ENCODE assay signal across 19 cellular contexts in genomic region chr6:169082093-169082492, GRCh38.
DNase-seq lines count a peak whose midpoint lies in the region; ATAC-seq and TF ChIP-seq lines count a peak whose summit lies in the region.
"Had no signal": no experiment of that assay in that cellular context is flagged by ENCODE, and none has a peak within 500 bp of the region (broad histone marks: within the 10 kb centered on the region; RNA-seq: fewer than 3 reads in every experiment).

No MANE protein-coding gene starts in this region.

- H4K20me1 ChIP-seq in IMR-90 (ENCODE audit: insufficient read depth, low read length): no peaks in the 10 kb centered on the region
- no peaks in the 10 kb centered on the region for H4K20me1 ChIP-seq in hepatocyte (ENCODE audit: insufficient read depth, poor library complexity, severe bottlenecking)
- H4K20me1 ChIP-seq: BLaER1 treated with 17β-estradiol and CSF1 and Interleukin-3, amounts not matched to agents 10 nM and 100 nM had no signal

- H3K27ac ChIP-seq in IMR-90 (ENCODE audit: insufficient read depth, low read length): no peak overlapping the region
- H3K27ac ChIP-seq in hepatocyte: no peak overlapping the region
- H3K27ac ChIP-seq: BLaER1 treated with 17β-estradiol and CSF1 and Interleukin-3, amounts not matched to agents 10 nM and 100 nM; HL-60 had no signal

- peaks cover 16% of the 10 kb centered on the region for H3K4me1 Mint-ChIP-seq in nephron progenitor cell
- no peaks in the 10 kb centered on the region for H3K4me1 Mint-ChIP-seq in glutamatergic neuron (ENCODE audit: low read depth, unreplicated experiment)
- H3K4me1 Mint-ChIP-seq: B cell; CD8-positive, alpha-beta memory T cell had no signal

- no peak overlapping the region; the same call in 1 of the 2 replicates for H3K4ac ChIP-seq in IMR-90 (ENCODE audit: low read depth, low read length)

- DNase-seq in IMR-90 (peak; percentile 56), choroid plexus epithelial cell (ENCODE audit: low read depth) (peak; percentile 28), nephron progenitor cell (no peak), glutamatergic neuron (no peak), hepatocyte (ENCODE audit: low spot score) (no peak), NCI-H1092 treated with DMSO at 0.1 percent for 48 hours (lab: John Stamatoyannopoulos, UW) (no peak)
- DNase-seq in activated naive CD4-positive, alpha-beta T cell treated with Interleukin-2 at 50 U/mL for 16 hours: no peak
- DNase-seq: CD8-positive, alpha-beta memory T cell; COR-L47; DMS 273 treated with DMSO at 0.1 percent for 48 hours; DMS53; DND-41; GDM1; GOT3; H7; HFFc6 had no signal

- H3K56ac ChIP-seq in IMR-90 (ENCODE audit: extremely low read depth, insufficient read depth, low read length): no peak overlapping the region

- no peak overlapping the region for H3K23ac ChIP-seq in IMR-90 (ENCODE audit: low read depth, low read length)

- no peaks in the 10 kb centered on the region for H3K79me1 ChIP-seq in IMR-90 (ENCODE audit: low read depth in 1 of 2, low read length in 2 of 2)

- POLR2A ChIA-PET in IMR-90 (lab: Charles Lee; ENCODE audit: unreplicated experiment): no interaction called here

- dilution Hi-C loops in IMR-90 (cut with HindIII; ENCODE audit: low sequenced_read_pairs, unreplicated experiment): no loop called here

- TF ChIP-seq CTCF in IMR-90 (conservative IDR thresholded peaks at IDR 0.05; ENCODE audit: low read depth, low read length) (no peak), choroid plexus epithelial cell (conservative IDR thresholded peaks at IDR 0.05; ENCODE audit: low read depth, low read length) (no peak), nephron progenitor cell (IDR thresholded peaks at IDR 0.05) (no peak), glutamatergic neuron (IDR thresholded peaks at IDR 0.05; ENCODE audit: partially characterized antibody, unreplicated experiment) (no peak), hepatocyte (IDR thresholded peaks at IDR 0.05; ENCODE audit: poor library complexity) (no peak)

- no peak overlapping the region for H2BK20ac ChIP-seq in IMR-90 (ENCODE audit: low read depth, low read length)

- peak; percentile 53 for ATAC-seq in IMR-90 (ENCODE audit: low read depth)

- peak overlapping the region; percentile 70; the same call in 1 of the 2 replicates for H2BK120ac ChIP-seq in IMR-90 (ENCODE audit: low read depth, low read length)

- H3K4me1 ChIP-seq in IMR-90 (ENCODE audit: control insufficient read depth, insufficient read depth, low read length): no peaks in the 10 kb centered on the region; the same call in 1 of the 2 replicates
- H3K4me1 ChIP-seq in hepatocyte (ENCODE audit: insufficient read depth): no peaks in the 10 kb centered on the region
- H3K4me1 ChIP-seq: BLaER1 treated with 17β-estradiol and CSF1 and Interleukin-3, amounts not matched to agents 10 nM and 100 nM had no signal

- H3K9me3 ChIP-seq in IMR-90 (ENCODE audit: control insufficient read depth, insufficient read depth, low read length) (no peaks in the 10 kb centered on the region), hepatocyte (ENCODE audit: low read depth) (no peaks in the 10 kb centered on the region)

- H3K9ac ChIP-seq in IMR-90 (ENCODE audit: low read depth, low read length): no peak overlapping the region
- H3K9ac ChIP-seq: BLaER1 treated with 17β-estradiol and CSF1 and Interleukin-3, amounts not matched to agents 10 nM and 100 nM had no signal

- no peaks in the 10 kb centered on the region for H3K36me3 Mint-ChIP-seq in nephron progenitor cell (ENCODE audit: low read depth)
- no peaks in the 10 kb centered on the region for H3K36me3 Mint-ChIP-seq in glutamatergic neuron (ENCODE audit: unreplicated experiment)
- H3K36me3 Mint-ChIP-seq: CD8-positive, alpha-beta memory T cell had no signal

- in situ Hi-C loops in IMR-90 (cut with MboI; ENCODE audit: low sequenced_read_pairs): no loop called here

- H3K27me3 ChIP-seq in IMR-90 (ENCODE audit: control insufficient read depth, insufficient read depth, low read length) (no peaks in the 10 kb centered on the region), hepatocyte (no peaks in the 10 kb centered on the region)
- H3K27me3 ChIP-seq: BLaER1 treated with 17β-estradiol and CSF1 and Interleukin-3, amounts not matched to agents 10 nM and 100 nM had no signal

- no peaks in the 10 kb centered on the region for H3K9me1 ChIP-seq in IMR-90 (ENCODE audit: insufficient read depth, low read length)

- H4K8ac ChIP-seq in IMR-90 (ENCODE audit: low read depth in 2 of 2, low read length in 2 of 2): no peak overlapping the region

- WGBS in IMR-90 (ENCODE audit: extremely low coverage in 2 of 2, insufficient read length in 1 of 2), 2 experiments: 100% methylated on average over 1 of the region's 5 CpGs; no CpG with 5 or more reads in 1 of the 2 experiments
- 96% methylated on average over 5 of the region's 5 CpGs for whole genome bisulfite sequencing in hepatocyte (ENCODE audit: low lambda C conversion rate, missing lambda C conversion rate)

- H4K5ac ChIP-seq in IMR-90 (ENCODE audit: low read depth, low read length): no peak overlapping the region

- no peak overlapping the region for H3K18ac ChIP-seq in IMR-90 (ENCODE audit: low read depth, low read length)

- TF ChIP-seq POLR2A in IMR-90 (IDR thresholded peaks at IDR 0.05; ENCODE audit: low read depth, low read length): no peak

- H3K36me3 ChIP-seq in IMR-90 (ENCODE audit: control insufficient read depth, insufficient read depth, low read length) (no peaks in the 10 kb centered on the region), hepatocyte (replicated peaks; ENCODE audit: insufficient read depth, low read depth) (no peaks in the 10 kb centered on the region)
- H3K36me3 ChIP-seq: BLaER1 treated with 17β-estradiol and CSF1 and Interleukin-3, amounts not matched to agents 10 nM and 100 nM had no signal

- H3K79me2 ChIP-seq in hepatocyte: no peaks in the 10 kb centered on the region

- no peaks in the 10 kb centered on the region for H3K9me2 ChIP-seq in hepatocyte (replicated peaks; ENCODE audit: insufficient read depth)

- H2AK5ac ChIP-seq in IMR-90 (ENCODE audit: low read depth, low read length): no peak overlapping the region

- H2AFZ ChIP-seq in IMR-90 (replicated peaks; ENCODE audit: low read length, poor library complexity): peak overlapping the region; percentile 48
- H2AFZ ChIP-seq in hepatocyte: no peak overlapping the region

- peak overlapping the region; percentile 13 for H2BK5ac ChIP-seq in IMR-90 (ENCODE audit: low read depth, low read length, poor library complexity, severe bottlenecking)

- TF ChIP-seq RAD21 in IMR-90 (IDR thresholded peaks at IDR 0.05; ENCODE audit: low read length): no peak

- H3K27me3 Mint-ChIP-seq in nephron progenitor cell (ENCODE audit: low read depth, poor library complexity) (no peaks in the 10 kb centered on the region), glutamatergic neuron (ENCODE audit: unreplicated experiment) (peaks cover 6% of the 10 kb centered on the region)
- H3K27me3 Mint-ChIP-seq: B cell had no signal

- H3K4me2 ChIP-seq in IMR-90 (ENCODE audit: low read depth, low read length) (no peak overlapping the region), hepatocyte (no peak overlapping the region)
- H3K4me2 ChIP-seq: BLaER1 treated with 17β-estradiol and CSF1 and Interleukin-3, amounts not matched to agents 10 nM and 100 nM had no signal

- H3K27ac Mint-ChIP-seq in nephron progenitor cell (peak overlapping the region; percentile 46), glutamatergic neuron (ENCODE audit: unreplicated experiment) (no peak overlapping the region)
- H3K27ac Mint-ChIP-seq: B cell; CD8-positive, alpha-beta memory T cell; HFFc6 had no signal

- no peak overlapping the region for H3K4me3 Mint-ChIP-seq in nephron progenitor cell
- H3K4me3 Mint-ChIP-seq in glutamatergic neuron (ENCODE audit: unreplicated experiment): no peak overlapping the region
- H3K4me3 Mint-ChIP-seq: B cell; CD8-positive, alpha-beta memory T cell; HFFc6 had no signal

- BruUV-seq in IMR-90 (replicated peaks; lab: Mats Ljungman, UMichigan): no TSS peak

- H3K14ac ChIP-seq in IMR-90 (replicated peaks; ENCODE audit: low read depth, low read length): 0 out of 2 replicates have a peak overlapping the region, but pooled peaks have one; percentile 28

- H2BK15ac ChIP-seq in IMR-90 (ENCODE audit: low read depth, low read length): no peak overlapping the region; the same call in 2 of the 3 replicates

- H3K9me3 Mint-ChIP-seq in nephron progenitor cell: no peaks in the 10 kb centered on the region
- H3K9me3 Mint-ChIP-seq in glutamatergic neuron (ENCODE audit: unreplicated experiment): peaks cover 2% of the 10 kb centered on the region
- H3K9me3 Mint-ChIP-seq: CD8-positive, alpha-beta memory T cell; HFFc6 had no signal

- intact Hi-C loops in IMR-90 (cut with micrococcal nuclease): no loop called here

- H2AK9ac ChIP-seq in IMR-90 (replicated peaks; ENCODE audit: low read depth, low read length, poor library complexity): no peak overlapping the region

- CTCF ChIA-PET in IMR-90 (lab: Yijun Ruan, JAX): no interaction called here

- no peak overlapping the region for H4K91ac ChIP-seq in IMR-90 (ENCODE audit: insufficient read depth, low read depth, low read length)

- H3K4me3 ChIP-seq in IMR-90 (ENCODE audit: insufficient read depth, low read depth, low read length): no peak overlapping the region
- no peak overlapping the region for H3K4me3 ChIP-seq in choroid plexus epithelial cell (ENCODE audit: low read depth, low read length)
- H3K4me3 ChIP-seq in hepatocyte: no peak overlapping the region
- H3K4me3 ChIP-seq: BLaER1 treated with 17β-estradiol and CSF1 and Interleukin-3, amounts not matched to agents 10 nM and 100 nM had no signal

TF ChIP-seq in IMR-90, 13 proteins besides CTCF, POLR2A, EP300 and RAD21 (continues in another document):
- TF ChIP-seq CEBPB (IDR thresholded peaks at IDR 0.05; ENCODE audit: low read depth, low read length) (no peak), RFX5 (IDR thresholded peaks at IDR 0.05; ENCODE audit: low read depth, low read length) (no peak), NFE2L2 (IDR thresholded peaks at IDR 0.05; ENCODE audit: low read depth, low read length) (no peak), FOS (IDR thresholded peaks at IDR 0.05; ENCODE audit: low read depth, low read length) (no peak), BHLHE40 (IDR thresholded peaks at IDR 0.05; ENCODE audit: low read depth, low read length) (no peak)
- TF ChIP-seq, protein P1, sequence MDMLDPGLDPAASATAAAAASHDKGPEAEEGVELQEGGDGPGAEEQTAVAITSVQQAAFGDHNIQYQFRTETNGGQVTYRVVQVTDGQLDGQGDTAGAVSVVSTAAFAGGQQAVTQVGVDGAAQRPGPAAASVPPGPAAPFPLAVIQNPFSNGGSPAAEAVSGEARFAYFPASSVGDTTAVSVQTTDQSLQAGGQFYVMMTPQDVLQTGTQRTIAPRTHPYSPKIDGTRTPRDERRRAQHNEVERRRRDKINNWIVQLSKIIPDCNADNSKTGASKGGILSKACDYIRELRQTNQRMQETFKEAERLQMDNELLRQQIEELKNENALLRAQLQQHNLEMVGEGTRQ (IDR thresholded peaks at IDR 0.05; ENCODE audit: low read depth, low read length): no peak

Comparison
In these comparisons a context has a peak if more than half of its experiments do, and no peak if none do; other contexts are left out.
1. DNase-seq: peak in IMR-90 (single experiment) and choroid plexus epithelial cell (single experiment); none in nephron progenitor cell (single experiment), glutamatergic neuron (single experiment), hepatocyte (single experiment), activated naive CD4-positive, alpha-beta T cell treated with Interleukin-2 at 50 U/mL for 16 hours (single experiment) and NCI-H1092 treated with DMSO at 0.1 percent for 48 hours (single experiment).